ENCODE assay signal across 8 cellular contexts in the genomic region with DNA sequence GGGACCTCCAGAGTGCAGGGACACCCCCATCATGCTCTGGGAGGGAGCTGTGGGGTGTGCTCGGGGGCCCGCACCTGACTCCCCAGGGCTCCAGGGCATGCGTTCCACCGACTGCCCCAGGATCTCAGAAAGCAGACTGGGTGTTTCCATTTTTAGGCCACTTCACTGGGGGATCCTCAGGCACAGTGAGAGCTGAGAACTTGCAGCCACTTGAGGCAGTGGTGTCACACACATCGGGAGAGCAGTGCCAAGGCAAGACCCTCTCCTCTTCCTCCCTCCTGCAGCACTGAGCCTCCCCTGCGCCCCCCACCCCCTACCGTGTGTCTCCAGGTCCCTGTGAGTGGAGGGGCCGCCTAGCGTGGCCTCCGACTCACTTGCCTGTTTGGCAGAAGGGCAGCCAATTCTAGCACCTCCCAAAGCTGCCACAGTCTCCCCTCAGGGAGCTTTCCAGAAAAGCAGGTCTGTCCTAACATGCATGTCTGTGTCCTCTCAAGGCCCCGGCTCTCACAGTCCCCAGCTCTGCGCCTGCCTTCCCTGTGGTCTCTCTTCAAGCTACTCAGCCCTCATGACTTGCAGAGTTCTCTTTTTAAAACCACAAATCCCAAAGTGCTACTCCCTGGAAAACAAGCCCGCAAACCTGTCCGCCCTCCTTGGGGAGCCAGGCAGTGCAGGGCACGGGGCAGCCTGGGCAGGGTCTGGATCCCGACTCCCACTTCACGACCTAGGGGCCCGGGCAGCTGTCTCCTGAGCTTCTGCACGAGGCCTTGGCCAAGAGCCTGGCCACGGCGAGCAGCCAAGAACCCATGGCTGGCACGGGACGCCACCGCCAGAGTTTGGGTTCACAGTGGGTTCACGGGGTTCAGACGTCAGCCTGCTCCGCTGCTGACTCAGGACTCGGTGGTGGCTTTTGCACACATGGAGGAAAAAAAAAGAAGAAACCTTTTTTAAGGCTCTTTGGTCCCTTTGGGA.
A peak's percentile ranks its signal among the peaks of the same experiment; 100 is the strongest.
DNase-seq lines count a peak whose midpoint lies in the region; ATAC-seq, FAIRE-seq and TF ChIP-seq lines count a peak whose summit lies in the region.

No MANE protein-coding gene starts in this region.

- no peaks in the 10 kb centered on the region for H3K9me3 Mint-ChIP-seq in activated naive CD4-positive, alpha-beta T cell treated with anti-CD3 and anti-CD28 coated beads, Interleukin-2, amount 50 U/mL, for 24 hours
- H3K9me3 Mint-ChIP-seq in activated naive CD8-positive, alpha-beta T cell treated with anti-CD3 and anti-CD28 coated beads, Interleukin-2, amount 50 U/mL, for 24 hours, result no peaks in the 10 kb centered on the region

- no peaks in the 10 kb centered on the region for H3K27me3 ChIP-seq in right atrium auricular region
- no peaks in the 10 kb centered on the region for H3K27me3 ChIP-seq in small intestine (ENCODE audit: control insufficient read depth in 2 of 2, insufficient read depth in 2 of 2, low read length in 2 of 2)

- H3K4me3 Mint-ChIP-seq in activated naive CD4-positive, alpha-beta T cell treated with anti-CD3 and anti-CD28 coated beads, Interleukin-2, amount 50 U/mL, for 24 hours, result no peak overlapping the region
- H3K4me3 Mint-ChIP-seq in activated naive CD8-positive, alpha-beta T cell treated with anti-CD3 and anti-CD28 coated beads, Interleukin-2, amount 50 U/mL, for 24 hours, result no peak overlapping the region

- H3K27me3 Mint-ChIP-seq in activated naive CD4-positive, alpha-beta T cell treated with anti-CD3 and anti-CD28 coated beads, Interleukin-2, amount 50 U/mL, for 24 hours, result no peaks in the 10 kb centered on the region
- H3K27me3 Mint-ChIP-seq in activated naive CD8-positive, alpha-beta T cell treated with anti-CD3 and anti-CD28 coated beads, Interleukin-2, amount 50 U/mL, for 24 hours, result no peaks in the 10 kb centered on the region

- DNase-seq in activated naive CD4-positive, alpha-beta T cell (lab: John Stamatoyannopoulos, UW), result no peak
- peak; percentile 25 for DNase-seq in activated naive CD8-positive, alpha-beta T cell treated with anti-CD3 and anti-CD28 coated beads, Interleukin-2, amount 50 U/mL, for 24 hours
- peak; percentile 75 for DNase-seq in right atrium auricular region (ENCODE audit: low spot score)
- peak; percentile 52 for DNase-seq in small intestine
- DNase-seq in NCI-H2081 treated with DMSO at 0.1 percent for 48 hours (lab: John Stamatoyannopoulos, UW), result no peak

- H3K36me3 ChIP-seq in right atrium auricular region (no peaks in the 10 kb centered on the region), small intestine (ENCODE audit: control insufficient read depth in 2 of 2, insufficient read depth in 2 of 2, low read length in 2 of 2) (peaks cover 0 to 3% of the 10 kb centered on the region in 2 donors)

- peak; percentile 5 for ATAC-seq in activated naive CD8-positive, alpha-beta T cell treated with anti-CD3 and anti-CD28 coated beads, Interleukin-2, amount 50 U/mL, for 24 hours
- no peak for ATAC-seq in GM21381 (IDR thresholded peaks at IDR 0.05; ENCODE audit: unreplicated experiment)
- no peak for ATAC-seq in GM21619 (IDR thresholded peaks at IDR 0.05; ENCODE audit: unreplicated experiment)

- H3K4me1 ChIP-seq in right atrium auricular region (peaks cover 0 to 93% of the 10 kb centered on the region in 2 donors), small intestine (ENCODE audit: control insufficient read depth in 2 of 2, insufficient read depth in 1 of 2, low read depth in 1 of 2, low read length in 1 of 2) (peaks cover 15 to 43% of the 10 kb centered on the region in 2 donors)

- H3K36me3 Mint-ChIP-seq in activated naive CD4-positive, alpha-beta T cell treated with anti-CD3 and anti-CD28 coated beads, Interleukin-2, amount 50 U/mL, for 24 hours, result peaks cover 5% of the 10 kb centered on the region
- H3K36me3 Mint-ChIP-seq in activated naive CD8-positive, alpha-beta T cell treated with anti-CD3 and anti-CD28 coated beads, Interleukin-2, amount 50 U/mL, for 24 hours (ENCODE audit: low read depth), result peaks cover 28% of the 10 kb centered on the region

- H3K27ac Mint-ChIP-seq in activated naive CD4-positive, alpha-beta T cell treated with anti-CD3 and anti-CD28 coated beads, Interleukin-2, amount 50 U/mL, for 24 hours, result peak overlapping the region; percentile 46
- H3K27ac Mint-ChIP-seq in activated naive CD8-positive, alpha-beta T cell treated with anti-CD3 and anti-CD28 coated beads, Interleukin-2, amount 50 U/mL, for 24 hours, result peak overlapping the region; percentile 22

- H3K4me3 ChIP-seq in right atrium auricular region (no peak overlapping the region), small intestine (ENCODE audit: low read depth in 1 of 2, low read length in 2 of 2) (no peak overlapping the region)

- H3K27ac ChIP-seq in right atrium auricular region, result peak overlapping the region; percentile 80 to 82
- H3K27ac ChIP-seq in small intestine (ENCODE audit: low read depth in 1 of 2, low read length in 1 of 2), result peak overlapping the region in 1 of 2 donors; percentile 97

- TF ChIP-seq CTCF in right atrium auricular region (IDR thresholded peaks at IDR 0.05), result peak in 1 of 2 donors; percentile 41

- no peak for FAIRE-seq in small intestine (lab: Jason Lieb, UNC)

- peaks cover 77% of the 10 kb centered on the region for H3K4me1 Mint-ChIP-seq in activated naive CD4-positive, alpha-beta T cell treated with anti-CD3 and anti-CD28 coated beads, Interleukin-2, amount 50 U/mL, for 24 hours
- peaks cover 91% of the 10 kb centered on the region for H3K4me1 Mint-ChIP-seq in activated naive CD8-positive, alpha-beta T cell treated with anti-CD3 and anti-CD28 coated beads, Interleukin-2, amount 50 U/mL, for 24 hours

- 48 to 63% (median 58%) methylated on average over 25 to 28 of the region's 28 CpGs for WGBS in small intestine, 3 donors

- H3K9me3 ChIP-seq in right atrium auricular region (no peaks in the 10 kb centered on the region), small intestine (ENCODE audit: control insufficient read depth, low read depth) (no peaks in the 10 kb centered on the region)

Comparison
In these comparisons a context has a peak if more than half of its experiments do, and no peak if none do; other contexts are left out.
1. DNase-seq: peak in activated naive CD8-positive, alpha-beta T cell treated with anti-CD3 and anti-CD28 coated beads, Interleukin-2, amount 50 U/mL, for 24 hours (single experiment), right atrium auricular region (single experiment) and small intestine (single experiment); none in activated naive CD4-positive, alpha-beta T cell (0 of 4) and NCI-H2081 treated with DMSO at 0.1 percent for 48 hours (single experiment).